ENCODE assay signal across 2 cellular contexts in genomic region chr1:165832902-165833301, GRCh38.
TF ChIP-seq lines count a peak whose summit lies in the region.

No MANE protein-coding gene starts in this region.

TF ChIP-seq in IMR-90, 13 proteins besides CTCF, POLR2A, EP300 and RAD21:
- TF ChIP-seq CHD1 (IDR thresholded peaks at IDR 0.05; ENCODE audit: low read depth, low read length), result no peak
- TF ChIP-seq MXI1 (IDR thresholded peaks at IDR 0.05; ENCODE audit: borderline replicate concordance, low read depth, low read length), result no peak
- no peak for TF ChIP-seq MAFK (IDR thresholded peaks at IDR 0.05; ENCODE audit: low read depth, low read length)
- TF ChIP-seq FOS (IDR thresholded peaks at IDR 0.05; ENCODE audit: low read depth, low read length), result no peak
TF ChIP-seq in IMR-90: peak in this region for 0.

TF ChIP-seq in K562, 482 proteins besides CTCF, POLR2A, EP300 and RAD21 (continues in another document):
- no peak for TF ChIP-seq SRSF3 (IDR thresholded peaks at IDR 0.05; ENCODE audit: insufficient read depth, low read length)
- TF ChIP-seq ZSCAN32 (CRISPR knock-in tag; IDR thresholded peaks at IDR 0.05), result no peak
- TF ChIP-seq CEBPZ (IDR thresholded peaks at IDR 0.05; ENCODE audit: borderline replicate concordance, low read depth, low read length), result no peak
- no peak for TF ChIP-seq TFAP4 (CRISPR knock-in tag; IDR thresholded peaks at IDR 0.05; ENCODE audit: borderline replicate concordance)
- no peak for TF ChIP-seq SMAD3 (CRISPR knock-in tag; conservative IDR thresholded peaks at IDR 0.05)
- TF ChIP-seq GTF2B (IDR thresholded peaks at IDR 0.05; ENCODE audit: extremely low read depth, insufficient read length), result no peak
- no peak for TF ChIP-seq XRCC4 (IDR thresholded peaks at IDR 0.05; ENCODE audit: extremely low read depth, insufficient read depth, insufficient read length)
- TF ChIP-seq FOXA3 (CRISPR knock-in tag; conservative IDR thresholded peaks at IDR 0.05 in 1 of 2, IDR thresholded peaks at IDR 0.05 in 1 of 2), result no peak
- no peak for TF ChIP-seq SMARCA4 (IDR thresholded peaks at IDR 0.05)
- TF ChIP-seq MCM2 (IDR thresholded peaks at IDR 0.05; ENCODE audit: low read depth), result no peak
- TF ChIP-seq MYNN (IDR thresholded peaks at IDR 0.05), result no peak
- TF ChIP-seq MYNN (CRISPR knock-in tag; IDR thresholded peaks at IDR 0.05), result no peak
- TF ChIP-seq ZNF274 (IDR thresholded peaks at IDR 0.05; ENCODE audit: borderline replicate concordance, low read depth, low read length), result no peak
- no peak for TF ChIP-seq STAT6 (CRISPR knock-in tag; IDR thresholded peaks at IDR 0.05)
- no peak for TF ChIP-seq GTF2F1 (IDR thresholded peaks at IDR 0.05; ENCODE audit: low read depth, low read length)
- no peak for TF ChIP-seq TAF9B (IDR thresholded peaks at IDR 0.05; ENCODE audit: partially characterized antibody)
- TF ChIP-seq BHLHE40 (IDR thresholded peaks at IDR 0.05; ENCODE audit: low read length), result no peak
- no peak for TF ChIP-seq MYBL2 (IDR thresholded peaks at IDR 0.05; ENCODE audit: low read depth)
- no peak for TF ChIP-seq MYBL2 (CRISPR knock-in tag; IDR thresholded peaks at IDR 0.05; ENCODE audit: borderline replicate concordance)
- TF ChIP-seq ZNF766 (CRISPR knock-in tag; conservative IDR thresholded peaks at IDR 0.05), result no peak
- TF ChIP-seq FOXJ3 (CRISPR knock-in tag; IDR thresholded peaks at IDR 0.05), result no peak
- no peak for TF ChIP-seq DIDO1 (tag; IDR thresholded peaks at IDR 0.05; ENCODE audit: low read depth)
- no peak for TF ChIP-seq E4F1 (CRISPR knock-in tag; IDR thresholded peaks at IDR 0.05; ENCODE audit: borderline replicate concordance)
- TF ChIP-seq ZC3H8 (IDR thresholded peaks at IDR 0.05), result no peak
- no peak for TF ChIP-seq ZNF143 (CRISPR knock-in tag; IDR thresholded peaks at IDR 0.05)
- no peak for TF ChIP-seq ZNF253 (CRISPR knock-in tag; conservative IDR thresholded peaks at IDR 0.05)
- TF ChIP-seq ATF3 (IDR thresholded peaks at IDR 0.05), result no peak
- no peak for TF ChIP-seq ATF3 (CRISPR knock-in tag; conservative IDR thresholded peaks at IDR 0.05)
- peak; percentile 89 for TF ChIP-seq NFE2 (IDR thresholded peaks at IDR 0.05; ENCODE audit: low read depth)
- no peak for TF ChIP-seq PHB (CRISPR knock-in tag; IDR thresholded peaks at IDR 0.05)
- TF ChIP-seq MAZ (CRISPR knock-in tag; conservative IDR thresholded peaks at IDR 0.05 in 1 of 2, IDR thresholded peaks at IDR 0.05 in 1 of 2), result 0 out of 4 replicates have a peak, but pooled peaks of 1 of the 2 experiments have one; percentile 4
- no peak for TF ChIP-seq CREB1 (IDR thresholded peaks at IDR 0.05)
- no peak for TF ChIP-seq CREB1 (CRISPR knock-in tag; IDR thresholded peaks at IDR 0.05)
- no peak for TF ChIP-seq HNRNPUL1 (IDR thresholded peaks at IDR 0.05; ENCODE audit: low read length)
- TF ChIP-seq ZNF511 (CRISPR knock-in tag; IDR thresholded peaks at IDR 0.05), result no peak
- TF ChIP-seq NR2C1 (IDR thresholded peaks at IDR 0.05), result no peak
- no peak for TF ChIP-seq NR2C1 (tag; IDR thresholded peaks at IDR 0.05)
- TF ChIP-seq NFE2L1 (tag; IDR thresholded peaks at IDR 0.05; ENCODE audit: borderline replicate concordance, low read depth), result no peak
- peak; percentile 86 for TF ChIP-seq C11orf30 (IDR thresholded peaks at IDR 0.05; ENCODE audit: low read depth)
- TF ChIP-seq CTBP1 (IDR thresholded peaks at IDR 0.05; ENCODE audit: borderline replicate concordance), result peak; percentile 58; the same call in 1 of the 2 replicates
- TF ChIP-seq ZNF316 (IDR thresholded peaks at IDR 0.05), result peak; percentile 75
- TF ChIP-seq ZNF23 (CRISPR knock-in tag; IDR thresholded peaks at IDR 0.05), result no peak
- TF ChIP-seq RUNX1 (IDR thresholded peaks at IDR 0.05; ENCODE audit: low read depth), result no peak
- TF ChIP-seq ZNF277 (CRISPR knock-in tag; IDR thresholded peaks at IDR 0.05; ENCODE audit: borderline replicate concordance), result no peak
- TF ChIP-seq MAFG (tag; conservative IDR thresholded peaks at IDR 0.05), result peak; percentile 77
- TF ChIP-seq ZNF592 (IDR thresholded peaks at IDR 0.05), result peak; percentile 42; the same call in 1 of the 2 replicates
- 0 out of 4 replicates have a peak, but pooled peaks of 1 of the 2 experiments have one; percentile 1 for TF ChIP-seq KDM1A (IDR thresholded peaks at IDR 0.05)
- no peak for TF ChIP-seq ZNF347 (CRISPR knock-in tag; IDR thresholded peaks at IDR 0.05; ENCODE audit: low read depth)
- no peak for TF ChIP-seq STAT5B (CRISPR knock-in tag; IDR thresholded peaks at IDR 0.05)
- no peak for TF ChIP-seq GTF2E2 (tag; IDR thresholded peaks at IDR 0.05)
